13 cellular contexts compared by ENCODE assay signal in genomic region chr13:71067164-71067815, GRCh38.
DNase-seq lines count a peak whose midpoint lies in the region; ATAC-seq and TF ChIP-seq lines count a peak whose summit lies in the region.
"Had no signal": no experiment of that assay in that cellular context is flagged by ENCODE, and none has a peak within 500 bp of the region (broad histone marks: within the 10 kb centered on the region; RNA-seq: fewer than 3 reads in every experiment).

No MANE protein-coding gene starts in this region.

- TF ChIP-seq CTCF in 22Rv1 (IDR thresholded peaks at IDR 0.05) (peak; percentile 19; the same call in 1 of the 2 replicates), VCaP (conservative IDR thresholded peaks at IDR 0.05) (peak; percentile 37)

- peak; percentile 29; the same call in 1 of the 2 replicates for TF ChIP-seq RAD21 in Ishikawa (IDR thresholded peaks at IDR 0.05; ENCODE audit: low read depth)

- TF ChIP-seq EP300 in Ishikawa (IDR thresholded peaks at IDR 0.05; ENCODE audit: borderline replicate concordance) = no peak

- H3K27ac ChIP-seq in 22Rv1 = no peak overlapping the region
- H3K27ac ChIP-seq in VCaP = no peak overlapping the region
- H3K27ac ChIP-seq: KMS-11 had no signal

- DNase-seq in medulla oblongata (ENCODE audit: extremely low spot score) (peak; percentile 4), RPMI8226 (no peak), glomerular visceral epithelial cell (ENCODE audit: extremely low spot score) (no peak)
- DNase-seq: activated CD4-positive, CD25-positive, alpha-beta regulatory T cell treated with anti-CD3 and anti-CD28 coated beads, Interleukin-2, amount 50 U/mL, for 72 hours; COR-L47; NCI-H446 treated with DMSO at 0.1 percent for 48 hours; T-cell had no signal

- no peak for ATAC-seq in GM18870 (IDR thresholded peaks at IDR 0.05; ENCODE audit: unreplicated experiment)
- no peak for ATAC-seq in HG03520 (IDR thresholded peaks at IDR 0.05; ENCODE audit: unreplicated experiment)
- ATAC-seq: T-cell had no signal

TF ChIP-seq in Ishikawa, 13 proteins besides CTCF, POLR2A, EP300 and RAD21:
- TF ChIP-seq TAF1 (IDR thresholded peaks at IDR 0.05; ENCODE audit: low read depth) (no peak), CREB1 (IDR thresholded peaks at IDR 0.05; ENCODE audit: low read depth) (no peak), TCF12 (IDR thresholded peaks at IDR 0.05; ENCODE audit: low read depth) (no peak), CEBPB (IDR thresholded peaks at IDR 0.05) (no peak), REST (IDR thresholded peaks at IDR 0.05; ENCODE audit: low read depth) (no peak), MAX (IDR thresholded peaks at IDR 0.05) (no peak), EGR1 (IDR thresholded peaks at IDR 0.05) (no peak)
TF ChIP-seq in Ishikawa: peak in this region for 0.
